19 cellular contexts compared by ENCODE assay signal in the genomic region with DNA sequence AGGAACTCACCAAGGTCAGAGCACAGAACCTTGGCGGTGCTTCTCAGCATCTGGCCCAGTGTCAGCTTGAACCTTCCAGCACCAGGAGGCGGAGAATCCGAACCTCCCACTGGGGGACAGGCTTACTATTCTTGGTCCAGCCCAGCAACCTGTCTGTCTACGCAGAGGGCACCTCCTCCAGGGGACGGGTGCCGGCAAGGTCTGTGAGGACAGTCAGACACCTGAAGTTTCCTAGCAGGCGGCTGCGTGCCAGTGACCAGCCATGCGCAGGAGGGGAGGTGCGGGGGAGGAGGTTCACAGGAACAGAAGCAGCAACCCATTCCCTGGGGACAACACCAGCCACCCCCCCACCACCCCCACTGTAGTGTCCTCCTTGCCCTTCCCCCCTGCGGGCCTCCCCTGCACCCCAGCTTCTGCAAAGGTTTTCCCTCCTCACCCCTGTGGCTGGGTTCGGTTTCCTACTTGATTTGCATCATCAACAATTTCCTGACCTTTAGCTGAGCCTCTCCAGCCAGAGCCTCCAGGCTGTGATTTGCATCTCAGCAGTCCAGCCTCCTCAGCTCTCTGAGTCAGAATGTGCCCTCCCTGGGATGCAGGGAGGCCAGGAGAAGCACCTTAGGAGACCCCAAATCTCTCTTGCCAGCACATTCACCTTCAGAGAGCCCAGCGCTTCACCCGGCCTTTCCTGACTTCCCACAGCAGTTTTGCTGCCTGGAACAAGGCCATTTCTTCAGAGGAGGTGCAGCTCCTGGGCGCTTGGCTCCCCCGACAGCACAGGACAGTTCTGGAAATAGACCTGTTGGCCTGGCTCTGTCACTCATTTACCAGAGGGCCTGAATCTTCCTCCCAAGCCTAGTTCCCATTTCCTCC.
A peak's percentile ranks its signal among the peaks of the same experiment; 100 is the strongest.
DNase-seq lines count a peak whose midpoint lies in the region; ATAC-seq and TF ChIP-seq lines count a peak whose summit lies in the region.
"Had no signal": no experiment of that assay in that cellular context is flagged by ENCODE, and none has a peak within 500 bp of the region (broad histone marks: within the 10 kb centered on the region; RNA-seq: fewer than 3 reads in every experiment).

No MANE protein-coding gene starts in this region.

- TF ChIP-seq CTCF in left ventricle myocardium inferior (IDR thresholded peaks at IDR 0.05; ENCODE audit: borderline replicate concordance) = no peak
- TF ChIP-seq CTCF in epithelial cell of proximal tubule (conservative IDR thresholded peaks at IDR 0.05; ENCODE audit: low read depth, low read length) = no peak
- TF ChIP-seq CTCF in transverse colon (IDR thresholded peaks at IDR 0.05) = no peak
- no peak for TF ChIP-seq CTCF in osteoblast (IDR thresholded peaks at IDR 0.05; ENCODE audit: extremely low read depth, low read depth, low read length)

- ATAC-seq in Right ventricle myocardium inferior (peak; percentile 61), left colon (peak; percentile 97)
- ATAC-seq: HepG2, natural killer cell had no signal

- H3K27ac ChIP-seq in left ventricle myocardium inferior (replicated peaks) (no peak overlapping the region), transverse colon (no peak overlapping the region), osteoblast (ENCODE audit: low read depth, low read length) (no peak overlapping the region)
- H3K27ac ChIP-seq: 22Rv1, epithelial cell of prostate had no signal

- WGBS in transverse colon (ENCODE audit: low coverage in 1 of 2), 2 donors = 79 to 100% methylated on average over 2 to 13 of the region's 16 CpGs

- no peak overlapping the region for H2AFZ ChIP-seq in osteoblast (ENCODE audit: low read length)

- no peak overlapping the region for H3K4me2 ChIP-seq in osteoblast (ENCODE audit: insufficient read depth, low read length)

- intact Hi-C loops in Right ventricle myocardium inferior (cut with DNase I) (no loop called here), left ventricle myocardium inferior (cut with micrococcal nuclease) (no loop called here), left colon (cut with DNase I, micrococcal nuclease) (no loop called here), transverse colon (cut with DNase I; ENCODE audit: low total_unique reads) (no loop called here)

- no peak for TF ChIP-seq EP300 in transverse colon (IDR thresholded peaks at IDR 0.05; ENCODE audit: low read depth)

- peaks cover 76% of the 10 kb centered on the region for H3K36me3 ChIP-seq in left ventricle myocardium inferior
- peaks cover 0 to 12% (median 3%) of the 10 kb centered on the region in 4 donors for H3K36me3 ChIP-seq in transverse colon
- peaks cover 18% of the 10 kb centered on the region for H3K36me3 ChIP-seq in osteoblast (ENCODE audit: insufficient read depth, low read length)

- DNase-seq in Right ventricle myocardium inferior (ENCODE audit: missing footprints) (no peak), left ventricle myocardium inferior (no peak), epithelial cell of proximal tubule (ENCODE audit: low read depth) (peak; percentile 52), left colon (peak; percentile 35 to 41), transverse colon (peak; percentile 44), osteoblast (ENCODE audit: insufficient read length, low spot score, missing footprints) (no peak), NCI-H510A (lab: John Stamatoyannopoulos, UW) (no peak), UCSD-AML1 (lab: John Stamatoyannopoulos, UW; ENCODE audit: unreplicated experiment) (no peak)
- DNase-seq: activated effector memory CD4-positive, alpha-beta T cell treated with Interleukin-2 at 50 U/mL for 16 hours; aorta; CD4-positive, CD25-positive, alpha-beta regulatory T cell; DMS79 treated with DMSO at 0.1 percent for 48 hours; natural killer cell; NCI-H2081; retina had no signal

- H3K9me3 ChIP-seq in left ventricle myocardium inferior (replicated peaks) (no peaks in the 10 kb centered on the region), transverse colon (no peaks in the 10 kb centered on the region), osteoblast (ENCODE audit: low read depth, low read length) (no peaks in the 10 kb centered on the region)

- no peak for TF ChIP-seq POLR2A in transverse colon (IDR thresholded peaks at IDR 0.05)

- no peaks in the 10 kb centered on the region for H3K4me1 ChIP-seq in left ventricle myocardium inferior
- H3K4me1 ChIP-seq in transverse colon = no peaks in the 10 kb centered on the region
- H3K4me1 ChIP-seq in osteoblast (ENCODE audit: insufficient read depth, low read length) = no peaks in the 10 kb centered on the region

- no peaks in the 10 kb centered on the region for H3K79me2 ChIP-seq in osteoblast (ENCODE audit: insufficient read depth, low read length)

- in situ Hi-C loops in transverse colon (cut with MboI; ENCODE audit: low pct_ligation_motif_present in 1 of 4, low pct_unique_long_range_greater_than_20kb in 1 of 4, low sequenced_read_pairs in 3 of 4) = no loop called here

- H3K27me3 ChIP-seq in left ventricle myocardium inferior (ENCODE audit: low read depth) (no peaks in the 10 kb centered on the region), transverse colon (no peaks in the 10 kb centered on the region), osteoblast (ENCODE audit: insufficient read depth, low read length) (no peaks in the 10 kb centered on the region)

- no peaks in the 10 kb centered on the region for H4K20me1 ChIP-seq in osteoblast (ENCODE audit: insufficient read depth, low read length)

- no peak overlapping the region for H3K4me3 ChIP-seq in left ventricle myocardium inferior
- H3K4me3 ChIP-seq in epithelial cell of proximal tubule (ENCODE audit: low read depth, low read length) = peak overlapping the region; percentile 38
- no peak overlapping the region for H3K4me3 ChIP-seq in transverse colon
- no peak overlapping the region for H3K4me3 ChIP-seq in osteoblast (ENCODE audit: insufficient read depth, low read length)
- H3K4me3 ChIP-seq: lung had no signal

Comparison
In these comparisons a context has a peak if more than half of its experiments do, and no peak if none do; other contexts are left out.
1. DNase-seq: peak in epithelial cell of proximal tubule (single experiment), left colon (2 of 2) and transverse colon (single experiment); none in Right ventricle myocardium inferior (single experiment), left ventricle myocardium inferior (single experiment), osteoblast (single experiment), NCI-H510A (single experiment) and UCSD-AML1 (single experiment).